In the genomic region with DNA sequence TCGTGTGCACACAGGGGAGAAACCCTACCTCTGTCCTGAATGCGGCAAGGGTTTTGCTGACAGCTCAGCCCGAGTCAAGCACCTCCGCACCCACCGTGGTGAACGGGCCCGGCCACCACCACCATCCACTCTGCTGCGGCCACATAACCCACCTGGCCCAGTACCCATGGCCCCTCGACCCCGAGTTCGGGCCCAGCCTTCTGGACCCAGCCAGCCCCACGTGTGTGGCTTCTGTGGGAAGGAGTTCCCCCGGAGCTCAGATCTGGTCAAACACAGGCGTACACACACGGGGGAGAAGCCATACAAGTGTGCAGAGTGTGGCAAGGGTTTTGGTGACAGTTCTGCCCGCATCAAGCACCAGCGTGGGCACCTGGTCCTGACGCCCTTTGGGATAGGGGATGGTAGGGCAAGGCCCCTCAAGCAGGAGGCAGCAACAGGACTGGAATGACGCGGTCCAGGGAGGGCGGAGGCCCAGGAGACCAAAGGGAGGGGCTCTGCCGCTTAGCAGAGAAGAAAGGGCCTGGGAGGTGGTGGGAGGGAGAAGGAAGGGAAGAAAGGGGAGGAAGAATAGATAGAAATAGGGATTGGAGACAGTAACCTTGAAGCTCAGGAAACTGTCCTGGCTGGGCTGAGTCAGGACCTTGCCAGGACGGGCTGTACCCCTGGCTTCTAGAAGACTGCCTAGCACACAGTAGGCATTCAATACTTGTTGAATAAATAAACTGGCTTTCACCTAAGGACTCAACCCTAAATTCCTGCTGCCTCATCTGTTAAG, we compare ENCODE assay signal across 1 cellular context.
TF ChIP-seq lines count a peak whose summit lies in the region.

No MANE protein-coding gene starts in this region.

TF ChIP-seq in IMR-90, 13 proteins besides CTCF, POLR2A, EP300 and RAD21:
- no peak for TF ChIP-seq RCOR1 (IDR thresholded peaks at IDR 0.05; ENCODE audit: insufficient replicate concordance, low read length)
- TF ChIP-seq ELK1 (IDR thresholded peaks at IDR 0.05; ENCODE audit: borderline replicate concordance, low read depth, low read length) = no peak
- TF ChIP-seq MAZ (IDR thresholded peaks at IDR 0.05; ENCODE audit: borderline replicate concordance, low read depth, low read length) = no peak
- no peak for TF ChIP-seq MAFK (IDR thresholded peaks at IDR 0.05; ENCODE audit: low read depth, low read length)
- TF ChIP-seq FOS (IDR thresholded peaks at IDR 0.05; ENCODE audit: low read depth, low read length) = no peak
- no peak for TF ChIP-seq CEBPB (IDR thresholded peaks at IDR 0.05; ENCODE audit: low read depth, low read length)
